Comparison of ENCODE assay signal across 7 cellular contexts in the genomic region with DNA sequence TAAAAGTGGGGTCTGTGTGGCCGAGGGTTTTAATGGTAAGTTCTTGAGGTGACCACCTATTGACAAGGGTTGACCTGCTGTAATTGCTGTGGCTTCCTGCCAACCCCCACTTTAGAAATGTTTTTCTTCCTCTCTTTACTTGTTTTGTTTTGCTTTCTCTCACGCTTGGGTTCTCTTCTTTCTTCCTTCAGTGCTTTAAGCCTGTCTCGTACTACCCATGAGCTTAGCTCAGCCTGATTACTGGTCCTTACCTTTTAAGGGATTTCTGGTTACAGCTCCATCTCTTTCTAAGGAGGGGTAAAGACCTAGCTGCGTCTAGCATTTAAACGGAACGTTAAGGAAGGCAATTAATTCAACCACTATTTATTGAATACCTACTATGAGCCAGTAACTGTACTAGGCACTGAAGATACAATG. TPM values are rescaled to one million over a fixed set of nuclear protein-coding genes. Genes with fewer than 3 reads are reported as not detected.
A peak's percentile ranks its signal among the peaks of the same experiment; 100 is the strongest.
DNase-seq lines count a peak whose midpoint lies in the region; ATAC-seq, FAIRE-seq and TF ChIP-seq lines count a peak whose summit lies in the region.

No MANE protein-coding gene starts in this region.

- H3K9me3 Mint-ChIP-seq in activated CD8-positive, alpha-beta T cell treated with anti-CD3 and anti-CD28 coated beads, Interleukin-2, amount 10 ng/mL, durations not matched to agents 7 days and 5 days (ENCODE audit: insufficient read depth) = no peaks in the 10 kb centered on the region

- no peaks in the 10 kb centered on the region for H3K36me3 ChIP-seq in skeletal muscle satellite cell (ENCODE audit: insufficient read depth, low read length)

- intact Hi-C loops in right cardiac atrium (cut with DNase I) = loop anchor here in 2 of 4 donors (5.0 to 10.0 kb wide), 3 partner anchors 121 to 252 kb away; no protein-coding TSS in a partner anchor

- peaks cover 14% of the 10 kb centered on the region for H3K36me3 Mint-ChIP-seq in activated CD8-positive, alpha-beta T cell treated with anti-CD3 and anti-CD28 coated beads, Interleukin-2, amount 10 ng/mL, durations not matched to agents 7 days and 5 days (ENCODE audit: low read depth)

- no peak for TF ChIP-seq POLR2A in GM12891 (IDR thresholded peaks at IDR 0.05; ENCODE audit: low read depth, low read length)

- DNase-seq in GM12891 (ENCODE audit: insufficient read length, low spot score) (no peak), right cardiac atrium (no peak), urothelium cell line (ENCODE audit: low spot score) (no peak)
- DNase-seq in Jurkat, Clone E6-1 (ENCODE audit: low read depth, low spot score) = peak; percentile 18
- no peak for DNase-seq in activated CD8-positive, alpha-beta T cell treated with anti-CD3 and anti-CD28 coated beads, Interleukin-2, amount 10 ng/mL, durations not matched to agents 7 days and 5 days

- peak overlapping the region; percentile 98 for H3K27ac Mint-ChIP-seq in activated CD8-positive, alpha-beta T cell treated with anti-CD3 and anti-CD28 coated beads, Interleukin-2, amount 10 ng/mL, durations not matched to agents 7 days and 5 days

- H3K4me1 ChIP-seq in right cardiac atrium (ENCODE audit: control insufficient read depth, insufficient read depth, low read length) (no peaks in the 10 kb centered on the region), skeletal muscle satellite cell (ENCODE audit: control insufficient read depth, insufficient read depth, low read length) (peaks cover 20% of the 10 kb centered on the region)

- H3K9ac ChIP-seq in skeletal muscle satellite cell (ENCODE audit: low read depth, low read length) = peak overlapping the region; percentile 95

- FAIRE-seq in GM12891 (lab: Jason Lieb, UNC) (peak; percentile 41), urothelium cell line (lab: Jason Lieb, UNC) (no peak)

- ATAC-seq in GM21576 (IDR thresholded peaks at IDR 0.05; ENCODE audit: unreplicated experiment) (peak; percentile 20), right cardiac atrium (peak; percentile 25 to 33)
- peak; percentile 10 for ATAC-seq in activated CD8-positive, alpha-beta T cell treated with anti-CD3 and anti-CD28 coated beads, Interleukin-2, amount 10 ng/mL, durations not matched to agents 7 days and 5 days

- WGBS in right cardiac atrium = under 1% methylated on average over 6 of the region's 6 CpGs

- H3K4me3 ChIP-seq in Jurkat, Clone E6-1 (ENCODE audit: low read length) = peak overlapping the region; percentile 91
- H3K4me3 ChIP-seq in right cardiac atrium (ENCODE audit: low read length) = peak overlapping the region; percentile 76
- peak overlapping the region; percentile 94 for H3K4me3 ChIP-seq in skeletal muscle satellite cell (ENCODE audit: low read length)

- H3K27me3 ChIP-seq in right cardiac atrium (ENCODE audit: control insufficient read depth, insufficient read depth) (no peaks in the 10 kb centered on the region), skeletal muscle satellite cell (ENCODE audit: control insufficient read depth, insufficient read depth, low read length) (no peaks in the 10 kb centered on the region)

- H3K27ac ChIP-seq in right cardiac atrium (ENCODE audit: low read length) = peak overlapping the region; percentile 95

- no peaks in the 10 kb centered on the region for H3K27me3 Mint-ChIP-seq in activated CD8-positive, alpha-beta T cell treated with anti-CD3 and anti-CD28 coated beads, Interleukin-2, amount 10 ng/mL, durations not matched to agents 7 days and 5 days (ENCODE audit: low read depth)

- peak overlapping the region; percentile 82 for H3K4me3 Mint-ChIP-seq in activated CD8-positive, alpha-beta T cell treated with anti-CD3 and anti-CD28 coated beads, Interleukin-2, amount 10 ng/mL, durations not matched to agents 7 days and 5 days

- POLR2A ChIA-PET in activated CD8-positive, alpha-beta T cell treated with anti-CD3 and anti-CD28 coated beads, Interleukin-2, amount 10 ng/mL, durations not matched to agents 7 days and 5 days (lab: Charles Lee) = interaction anchor here (0.9 to 1.0 kb wide), 5 partner anchors 13 to 107 kb away, joined by 3 read pairs; no protein-coding TSS in a partner anchor

- CTCF ChIA-PET in activated CD8-positive, alpha-beta T cell treated with anti-CD3 and anti-CD28 coated beads, Interleukin-2, amount 10 ng/mL, durations not matched to agents 7 days and 5 days (lab: Charles Lee) = interaction anchor here (0.7 to 1.6 kb wide), 4 partner anchors 9 to 252 kb away, joined by 3 to 8 read pairs (median 3); no protein-coding TSS in a partner anchor

- peak overlapping the region; percentile 79 for H3K4me2 ChIP-seq in skeletal muscle satellite cell (ENCODE audit: low read length)

- H3K4me1 Mint-ChIP-seq in activated CD8-positive, alpha-beta T cell treated with anti-CD3 and anti-CD28 coated beads, Interleukin-2, amount 10 ng/mL, durations not matched to agents 7 days and 5 days (ENCODE audit: low read depth) = peaks cover 34% of the 10 kb centered on the region

- no peaks in the 10 kb centered on the region for H3K9me3 ChIP-seq in right cardiac atrium (ENCODE audit: control insufficient read depth, low read length)
- no peaks in the 10 kb centered on the region for H3K9me3 ChIP-seq in skeletal muscle satellite cell (replicated peaks; ENCODE audit: low read length)

TF ChIP-seq in GM12891, 5 proteins besides CTCF, POLR2A, EP300 and RAD21:
- TF ChIP-seq POU2F2 (IDR thresholded peaks at IDR 0.05; ENCODE audit: low read depth, low read length) (no peak), TAF1 (IDR thresholded peaks at IDR 0.05; ENCODE audit: low read depth, low read length) (no peak), SPI1 (IDR thresholded peaks at IDR 0.05; ENCODE audit: low read depth, low read length) (no peak)

RNA-seq across cellular contexts. Expression of gene PPP1R12A, which starts 0.7 kb away (rescaled TPM):
- polyA plus RNA-seq in GM12891 (2012; ENCODE audit: low read depth, missing spikeins) = 27.2 TPM
- polyA plus RNA-seq in Jurkat, Clone E6-1 (2012; ENCODE audit: insufficient read depth, insufficient read length) = 55.6 TPM
- 10 to 100 TPM; 86.5 to 90.8 TPM for total RNA-seq in activated CD8-positive, alpha-beta T cell treated with anti-CD3 and anti-CD28 coated beads, Interleukin-2, amount 10 ng/mL, durations not matched to agents 7 days and 5 days
- 10 to 100 TPM; 66.8 to 77.1 (median 73.4) TPM for total RNA-seq in right cardiac atrium
- 20.2 TPM for polyA plus RNA-seq in right cardiac atrium
- total RNA-seq in skeletal muscle satellite cell (2012; rRNA removed) = 73.6 and 80.1 TPM in 2 replicates
